3 cellular contexts compared by ENCODE assay signal in the genomic region with DNA sequence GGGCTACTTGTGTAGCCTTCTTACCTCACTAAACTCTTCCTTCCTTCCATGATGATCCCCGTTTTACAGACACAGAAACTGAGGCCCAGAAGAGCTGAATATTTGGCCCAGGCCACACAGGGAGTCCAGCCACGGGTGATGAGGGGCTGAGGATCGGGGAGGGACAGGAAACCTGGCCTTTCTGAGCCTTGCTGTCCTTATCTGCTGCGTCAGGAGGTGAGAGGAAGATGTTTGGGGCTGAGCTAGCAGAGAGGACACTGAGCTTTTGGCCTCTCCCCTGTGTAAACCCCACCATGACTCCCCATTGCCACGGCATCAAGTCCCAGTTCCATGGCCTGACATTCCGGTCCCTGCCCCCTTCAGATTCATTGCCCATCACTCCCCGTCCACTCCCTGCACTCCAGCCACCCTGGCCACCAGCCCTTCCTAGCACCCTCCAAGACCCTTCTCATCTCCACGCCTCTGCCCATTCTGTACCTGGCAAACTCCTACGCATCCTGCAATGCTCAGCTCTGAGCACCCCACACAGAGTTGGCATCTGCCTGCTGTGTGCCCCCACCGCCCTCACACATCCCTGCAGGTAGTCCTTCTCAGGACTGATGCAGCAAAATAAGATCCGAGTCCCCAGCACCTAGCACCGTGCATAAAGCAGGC.
A peak's percentile ranks its signal among the peaks of the same experiment; 100 is the strongest.
TF ChIP-seq lines count a peak whose summit lies in the region.

No MANE protein-coding gene starts in this region.

TF ChIP-seq in SK-N-SH treated with all-trans-retinoic acid at 6 μM for 48 hours, 23 proteins besides CTCF, POLR2A, EP300 and RAD21 (continued from another document):
- TF ChIP-seq, protein P1, sequence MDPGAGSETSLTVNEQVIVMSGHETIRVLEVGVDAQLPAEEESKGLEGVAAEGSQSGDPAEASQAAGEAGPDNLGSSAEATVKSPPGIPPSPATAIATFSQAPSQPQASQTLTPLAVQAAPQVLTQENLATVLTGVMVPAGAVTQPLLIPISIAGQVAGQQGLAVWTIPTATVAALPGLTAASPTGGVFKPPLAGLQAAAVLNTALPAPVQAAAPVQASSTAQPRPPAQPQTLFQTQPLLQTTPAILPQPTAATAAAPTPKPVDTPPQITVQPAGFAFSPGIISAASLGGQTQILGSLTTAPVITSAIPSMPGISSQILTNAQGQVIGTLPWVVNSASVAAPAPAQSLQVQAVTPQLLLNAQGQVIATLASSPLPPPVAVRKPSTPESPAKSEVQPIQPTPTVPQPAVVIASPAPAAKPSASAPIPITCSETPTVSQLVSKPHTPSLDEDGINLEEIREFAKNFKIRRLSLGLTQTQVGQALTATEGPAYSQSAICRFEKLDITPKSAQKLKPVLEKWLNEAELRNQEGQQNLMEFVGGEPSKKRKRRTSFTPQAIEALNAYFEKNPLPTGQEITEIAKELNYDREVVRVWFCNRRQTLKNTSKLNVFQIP (CRISPR knock-in tag; IDR thresholded peaks at IDR 0.05; ENCODE audit: borderline replicate concordance, low read depth) = no peak
- no peak for TF ChIP-seq ARNTL (CRISPR knock-in tag; IDR thresholded peaks at IDR 0.05; ENCODE audit: borderline replicate concordance, low read depth)
- TF ChIP-seq PPARA (CRISPR knock-in tag; IDR thresholded peaks at IDR 0.05; ENCODE audit: borderline replicate concordance) = no peak
- TF ChIP-seq ZC3H10 (CRISPR knock-in tag; IDR thresholded peaks at IDR 0.05) = no peak
- no peak for TF ChIP-seq ZNF565 (CRISPR knock-in tag; conservative IDR thresholded peaks at IDR 0.05; ENCODE audit: low read depth)

TF ChIP-seq in SK-N-SH, 30 proteins besides CTCF, POLR2A, EP300 and RAD21 (continued from another document):
- TF ChIP-seq FOSL2 (IDR thresholded peaks at IDR 0.05; ENCODE audit: borderline replicate concordance, low read depth) = no peak
- no peak for TF ChIP-seq CHD2 (IDR thresholded peaks at IDR 0.05; ENCODE audit: low read length, partially characterized antibody)
- TF ChIP-seq, protein P2, sequence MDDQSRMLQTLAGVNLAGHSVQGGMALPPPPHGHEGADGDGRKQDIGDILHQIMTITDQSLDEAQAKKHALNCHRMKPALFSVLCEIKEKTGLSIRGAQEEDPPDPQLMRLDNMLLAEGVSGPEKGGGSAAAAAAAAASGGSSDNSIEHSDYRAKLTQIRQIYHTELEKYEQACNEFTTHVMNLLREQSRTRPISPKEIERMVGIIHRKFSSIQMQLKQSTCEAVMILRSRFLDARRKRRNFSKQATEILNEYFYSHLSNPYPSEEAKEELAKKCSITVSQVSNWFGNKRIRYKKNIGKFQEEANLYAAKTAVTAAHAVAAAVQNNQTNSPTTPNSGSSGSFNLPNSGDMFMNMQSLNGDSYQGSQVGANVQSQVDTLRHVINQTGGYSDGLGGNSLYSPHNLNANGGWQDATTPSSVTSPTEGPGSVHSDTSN (IDR thresholded peaks at IDR 0.05) = no peak
- no peak for TF ChIP-seq SIN3A (IDR thresholded peaks at IDR 0.05; ENCODE audit: borderline replicate concordance, low read depth, low read length)
- no peak for TF ChIP-seq JUND (IDR thresholded peaks at IDR 0.05)
- no peak for TF ChIP-seq NFIC (IDR thresholded peaks at IDR 0.05; ENCODE audit: borderline replicate concordance)
- no peak for TF ChIP-seq RCOR1 (IDR thresholded peaks at IDR 0.05; ENCODE audit: low read length)
- TF ChIP-seq SMC3 (IDR thresholded peaks at IDR 0.05; ENCODE audit: low read depth, low read length) = no peak
- TF ChIP-seq, protein P3, sequence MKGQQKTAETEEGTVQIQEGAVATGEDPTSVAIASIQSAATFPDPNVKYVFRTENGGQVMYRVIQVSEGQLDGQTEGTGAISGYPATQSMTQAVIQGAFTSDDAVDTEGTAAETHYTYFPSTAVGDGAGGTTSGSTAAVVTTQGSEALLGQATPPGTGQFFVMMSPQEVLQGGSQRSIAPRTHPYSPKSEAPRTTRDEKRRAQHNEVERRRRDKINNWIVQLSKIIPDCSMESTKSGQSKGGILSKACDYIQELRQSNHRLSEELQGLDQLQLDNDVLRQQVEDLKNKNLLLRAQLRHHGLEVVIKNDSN (IDR thresholded peaks at IDR 0.05; ENCODE audit: borderline replicate concordance, low read depth) = no peak
- TF ChIP-seq, protein P4, sequence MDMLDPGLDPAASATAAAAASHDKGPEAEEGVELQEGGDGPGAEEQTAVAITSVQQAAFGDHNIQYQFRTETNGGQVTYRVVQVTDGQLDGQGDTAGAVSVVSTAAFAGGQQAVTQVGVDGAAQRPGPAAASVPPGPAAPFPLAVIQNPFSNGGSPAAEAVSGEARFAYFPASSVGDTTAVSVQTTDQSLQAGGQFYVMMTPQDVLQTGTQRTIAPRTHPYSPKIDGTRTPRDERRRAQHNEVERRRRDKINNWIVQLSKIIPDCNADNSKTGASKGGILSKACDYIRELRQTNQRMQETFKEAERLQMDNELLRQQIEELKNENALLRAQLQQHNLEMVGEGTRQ (IDR thresholded peaks at IDR 0.05; ENCODE audit: borderline replicate concordance, low read depth, low read length) = no peak
- no peak for TF ChIP-seq MEF2A (IDR thresholded peaks at IDR 0.05; ENCODE audit: borderline replicate concordance, low read depth)
- TF ChIP-seq FOXM1 (IDR thresholded peaks at IDR 0.05; ENCODE audit: low read depth) = no peak
- no peak for TF ChIP-seq MXI1 (IDR thresholded peaks at IDR 0.05; ENCODE audit: low read depth, low read length)
- TF ChIP-seq RFX5 (IDR thresholded peaks at IDR 0.05; ENCODE audit: low read length) = no peak
- no peak for TF ChIP-seq FOXJ3 (CRISPR knock-in tag; IDR thresholded peaks at IDR 0.05)
- TF ChIP-seq ELF1 (IDR thresholded peaks at IDR 0.05) = no peak
TF ChIP-seq in SK-N-SH: peak in this region for 0.

TF ChIP-seq in HEK293, 187 proteins besides CTCF, POLR2A, EP300 and RAD21 (continued from another document):
- peak; percentile 63; the same call in 1 of the 2 replicates for TF ChIP-seq ZFHX2 (tag by site-specific recombination; conservative IDR thresholded peaks at IDR 0.05)
- no peak for TF ChIP-seq ZNF366 (tag by site-specific recombination; conservative IDR thresholded peaks at IDR 0.05)
- TF ChIP-seq, protein P5, sequence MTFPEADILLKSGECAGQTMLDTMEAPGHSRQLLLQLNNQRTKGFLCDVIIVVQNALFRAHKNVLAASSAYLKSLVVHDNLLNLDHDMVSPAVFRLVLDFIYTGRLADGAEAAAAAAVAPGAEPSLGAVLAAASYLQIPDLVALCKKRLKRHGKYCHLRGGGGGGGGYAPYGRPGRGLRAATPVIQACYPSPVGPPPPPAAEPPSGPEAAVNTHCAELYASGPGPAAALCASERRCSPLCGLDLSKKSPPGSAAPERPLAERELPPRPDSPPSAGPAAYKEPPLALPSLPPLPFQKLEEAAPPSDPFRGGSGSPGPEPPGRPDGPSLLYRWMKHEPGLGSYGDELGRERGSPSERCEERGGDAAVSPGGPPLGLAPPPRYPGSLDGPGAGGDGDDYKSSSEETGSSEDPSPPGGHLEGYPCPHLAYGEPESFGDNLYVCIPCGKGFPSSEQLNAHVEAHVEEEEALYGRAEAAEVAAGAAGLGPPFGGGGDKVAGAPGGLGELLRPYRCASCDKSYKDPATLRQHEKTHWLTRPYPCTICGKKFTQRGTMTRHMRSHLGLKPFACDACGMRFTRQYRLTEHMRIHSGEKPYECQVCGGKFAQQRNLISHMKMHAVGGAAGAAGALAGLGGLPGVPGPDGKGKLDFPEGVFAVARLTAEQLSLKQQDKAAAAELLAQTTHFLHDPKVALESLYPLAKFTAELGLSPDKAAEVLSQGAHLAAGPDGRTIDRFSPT (tag by site-specific recombination; IDR thresholded peaks at IDR 0.05) = 0 out of 2 replicates have a peak, but pooled peaks have one; percentile 24
- TF ChIP-seq ZNF146 (tag by site-specific recombination; IDR thresholded peaks at IDR 0.05) = no peak
- no peak for TF ChIP-seq ZBTB8A (tag by site-specific recombination; IDR thresholded peaks at IDR 0.05)
- peak; percentile 46; the same call in 1 of the 2 replicates for TF ChIP-seq EGR2 (tag by site-specific recombination; IDR thresholded peaks at IDR 0.05; ENCODE audit: low read depth)
- TF ChIP-seq ZNF202 (tag by site-specific recombination; IDR thresholded peaks at IDR 0.05; ENCODE audit: borderline replicate concordance) = no peak
- no peak for TF ChIP-seq GLIS1 (tag by site-specific recombination; IDR thresholded peaks at IDR 0.05)
- no peak for TF ChIP-seq MEIS1 (CRISPR knock-in tag; IDR thresholded peaks at IDR 0.05; ENCODE audit: borderline replicate concordance)
- no peak for TF ChIP-seq ZNF239 (tag by site-specific recombination; IDR thresholded peaks at IDR 0.05)
- peak; percentile 93 for TF ChIP-seq ZFP3 (tag by site-specific recombination; IDR thresholded peaks at IDR 0.05; ENCODE audit: low read depth)
- TF ChIP-seq, protein P6, sequence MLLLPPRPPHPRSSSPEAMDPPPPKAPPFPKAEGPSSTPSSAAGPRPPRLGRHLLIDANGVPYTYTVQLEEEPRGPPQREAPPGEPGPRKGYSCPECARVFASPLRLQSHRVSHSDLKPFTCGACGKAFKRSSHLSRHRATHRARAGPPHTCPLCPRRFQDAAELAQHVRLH (tag by site-specific recombination; IDR thresholded peaks at IDR 0.05) = no peak
- TF ChIP-seq, protein P7, sequence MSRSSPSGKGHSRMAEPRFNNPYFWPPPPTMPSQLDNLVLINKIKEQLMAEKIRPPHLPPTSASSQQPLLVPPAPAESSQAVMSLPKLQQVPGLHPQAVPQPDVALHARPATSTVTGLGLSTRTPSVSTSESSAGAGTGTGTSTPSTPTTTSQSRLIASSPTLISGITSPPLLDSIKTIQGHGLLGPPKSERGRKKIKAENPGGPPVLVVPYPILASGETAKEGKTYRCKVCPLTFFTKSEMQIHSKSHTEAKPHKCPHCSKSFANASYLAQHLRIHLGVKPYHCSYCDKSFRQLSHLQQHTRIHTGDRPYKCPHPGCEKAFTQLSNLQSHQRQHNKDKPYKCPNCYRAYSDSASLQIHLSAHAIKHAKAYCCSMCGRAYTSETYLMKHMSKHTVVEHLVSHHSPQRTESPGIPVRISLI (tag by site-specific recombination; IDR thresholded peaks at IDR 0.05) = no peak
- no peak for TF ChIP-seq ZNF548 (tag by site-specific recombination; IDR thresholded peaks at IDR 0.05)
